7 cellular contexts compared by ENCODE assay signal in the genomic region with DNA sequence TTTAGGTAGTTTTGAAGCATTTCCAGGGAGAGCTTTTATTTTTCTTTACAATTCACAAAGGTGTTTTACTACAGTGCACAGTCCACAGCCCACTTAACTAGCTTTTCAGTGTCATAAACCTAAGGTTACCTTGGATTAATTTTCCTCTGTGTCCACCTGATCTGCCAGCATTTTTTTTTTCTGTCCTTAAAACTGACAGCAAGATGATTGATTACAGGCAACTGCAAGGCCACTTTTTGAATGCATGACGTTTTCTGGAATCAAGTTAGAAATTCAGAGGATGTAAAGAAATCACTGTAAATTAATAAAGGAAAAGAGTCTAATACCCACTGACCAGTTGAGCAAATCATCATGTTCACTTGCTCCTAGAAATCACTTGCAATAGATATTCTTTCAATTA.
"Had no signal": no experiment of that assay in that cellular context is flagged by ENCODE, and none has a peak within 500 bp of the region (broad histone marks: within the 10 kb centered on the region; RNA-seq: fewer than 3 reads in every experiment).

No MANE protein-coding gene starts in this region.

- DNase-seq: GM23248, GOT3, H7, H9, HCEC 1CT, HFFc6 had no signal

- H3K4me3 ChIP-seq: GM23248, GM23338 had no signal

- H3K27ac Mint-ChIP-seq: GM23338, H9, HFFc6 had no signal

- H3K4me3 Mint-ChIP-seq: GM23338, H9, HFFc6 had no signal

- H3K27ac ChIP-seq: GM23248 had no signal
